Comparison of ENCODE assay signal across 1 cellular context in genomic region chr9:94085062-94085639, GRCh38.
A peak's percentile ranks its signal among the peaks of the same experiment; 100 is the strongest.
TF ChIP-seq lines count a peak whose summit lies in the region.

No MANE protein-coding gene starts in this region.

TF ChIP-seq in K562, 482 proteins besides CTCF, POLR2A, EP300 and RAD21:
- TF ChIP-seq ZNF592 (IDR thresholded peaks at IDR 0.05): 0 out of 2 replicates have a peak, but pooled peaks have one; percentile 14
- no peak for TF ChIP-seq SRSF1 (IDR thresholded peaks at IDR 0.05; ENCODE audit: low read depth, low read length)
- peak; percentile 60; the same call in 1 of the 2 replicates for TF ChIP-seq ZBTB33 (CRISPR knock-in tag; IDR thresholded peaks at IDR 0.05)
- TF ChIP-seq PRDM10 (IDR thresholded peaks at IDR 0.05; ENCODE audit: partially characterized antibody): peak; percentile 20
- TF ChIP-seq SNAPC5 (CRISPR knock-in tag; IDR thresholded peaks at IDR 0.05): no peak
